Comparison of ENCODE assay signal across 15 cellular contexts in genomic region chr6:56689663-56690062, GRCh38. TPM values are rescaled to one million over a fixed set of nuclear protein-coding genes. Genes with fewer than 3 reads are reported as not detected.
DNase-seq lines count a peak whose midpoint lies in the region; ATAC-seq and TF ChIP-seq lines count a peak whose summit lies in the region.
"Had no signal": no experiment of that assay in that cellular context is flagged by ENCODE, and none has a peak within 500 bp of the region (broad histone marks: within the 10 kb centered on the region; RNA-seq: fewer than 3 reads in every experiment).

No MANE protein-coding gene starts in this region.

- H3K27me3 ChIP-seq in OCI-LY3 (ENCODE audit: low read depth, low read length) (no peaks in the 10 kb centered on the region), esophagus squamous epithelium (no peaks in the 10 kb centered on the region), smooth muscle cell (ENCODE audit: low read depth) (no peaks in the 10 kb centered on the region)
- no peaks in the 10 kb centered on the region for H3K27me3 ChIP-seq in CD8-positive, alpha-beta T cell (ENCODE audit: insufficient read depth, low read length)

- H3K4me1 Mint-ChIP-seq in CD8-positive, alpha-beta T cell (ENCODE audit: low read depth) = no peaks in the 10 kb centered on the region
- H3K4me1 Mint-ChIP-seq: CD4-positive, alpha-beta memory T cell; naive thymus-derived CD4-positive, alpha-beta T cell had no signal

- peaks cover 8% of the 10 kb centered on the region for H3F3A ChIP-seq in smooth muscle cell (ENCODE audit: low read depth)

- TF ChIP-seq CTCF in OCI-LY3 (IDR thresholded peaks at IDR 0.05; ENCODE audit: low read depth, low read length) = no peak
- no peak for TF ChIP-seq CTCF in esophagus squamous epithelium (IDR thresholded peaks at IDR 0.05)
- TF ChIP-seq CTCF in smooth muscle cell (IDR thresholded peaks at IDR 0.05; ENCODE audit: borderline replicate concordance, insufficient read depth, poor library complexity, severe bottlenecking) = no peak
- no peak for TF ChIP-seq CTCF in CD8-positive, alpha-beta T cell (IDR thresholded peaks at IDR 0.05)

- no peaks in the 10 kb centered on the region for H3K27me3 Mint-ChIP-seq in CD8-positive, alpha-beta T cell (ENCODE audit: low read depth)

- H3K27ac Mint-ChIP-seq in CD8-positive, alpha-beta T cell = no peak overlapping the region
- H3K27ac Mint-ChIP-seq: CD4-positive, alpha-beta memory T cell; naive thymus-derived CD4-positive, alpha-beta T cell had no signal

- H3K36me3 ChIP-seq in OCI-LY3 (replicated peaks; ENCODE audit: low read depth, low read length) = no peaks in the 10 kb centered on the region
- no peaks in the 10 kb centered on the region for H3K36me3 ChIP-seq in esophagus squamous epithelium
- H3K36me3 ChIP-seq in smooth muscle cell (ENCODE audit: low read depth) = no peaks in the 10 kb centered on the region
- H3K36me3 ChIP-seq in CD8-positive, alpha-beta T cell (ENCODE audit: insufficient read depth, low read length) = no peaks in the 10 kb centered on the region

- WGBS in esophagus squamous epithelium, 2 donors = 89 to 100% methylated on average over 1 of the region's 1 CpG
- 100% methylated on average over 1 of the region's 1 CpG for WGBS in smooth muscle cell (ENCODE audit: low lambda C conversion rate)

- ATAC-seq in GM19463 (IDR thresholded peaks at IDR 0.05; ENCODE audit: unreplicated experiment) (peak; percentile 17), HG02840 (IDR thresholded peaks at IDR 0.05; ENCODE audit: low FRiP score, unreplicated experiment) (no peak)
- ATAC-seq in CD8-positive, alpha-beta T cell = no peak
- ATAC-seq: naive thymus-derived CD4-positive, alpha-beta T cell had no signal

- no peaks in the 10 kb centered on the region for H3K79me2 ChIP-seq in OCI-LY3 (ENCODE audit: low read length)
- peaks cover 6% of the 10 kb centered on the region for H3K79me2 ChIP-seq in smooth muscle cell (ENCODE audit: low read depth)

- H3K36me3 Mint-ChIP-seq in CD8-positive, alpha-beta T cell = no peaks in the 10 kb centered on the region
- H3K36me3 Mint-ChIP-seq: CD4-positive, alpha-beta memory T cell; naive thymus-derived CD4-positive, alpha-beta T cell had no signal

- H4K20me1 ChIP-seq in OCI-LY3 (ENCODE audit: insufficient read depth, low read length) = no peaks in the 10 kb centered on the region
- no peaks in the 10 kb centered on the region for H4K20me1 ChIP-seq in smooth muscle cell (ENCODE audit: low read depth)

- H3K9me3 Mint-ChIP-seq in CD8-positive, alpha-beta T cell = no peaks in the 10 kb centered on the region
- H3K9me3 Mint-ChIP-seq: CD4-positive, alpha-beta memory T cell; naive thymus-derived CD4-positive, alpha-beta T cell had no signal

- DNase-seq in esophagus squamous epithelium (lab: John Stamatoyannopoulos, UW) (no peak), smooth muscle cell (lab: John Stamatoyannopoulos, UW; ENCODE audit: unreplicated experiment) (no peak), cerebellar nuclear complex (lab: John Stamatoyannopoulos, UW) (no peak), midbrain (lab: John Stamatoyannopoulos, UW) (no peak)
- DNase-seq in CD8-positive, alpha-beta T cell = no peak
- DNase-seq: activated CD4-positive, alpha-beta T cell treated with anti-CD3 and anti-CD28 coated beads, Interleukin-2, amount 50 U/mL, for 4 hours; activated gamma-delta T cell; caudate nucleus; CD4-positive, alpha-beta memory T cell; naive thymus-derived CD4-positive, alpha-beta T cell; NCI-H1048; PC-9 had no signal

- peak overlapping the region; percentile 74; the same call in 1 of the 2 replicates for H2AFZ ChIP-seq in OCI-LY3 (ENCODE audit: low read depth, low read length)
- no peak overlapping the region for H2AFZ ChIP-seq in smooth muscle cell (ENCODE audit: low read depth)
- H2AFZ ChIP-seq: PC-9 had no signal

- no peaks in the 10 kb centered on the region for H3K9me3 ChIP-seq in OCI-LY3 (ENCODE audit: insufficient read depth, low read length)
- no peaks in the 10 kb centered on the region for H3K9me3 ChIP-seq in esophagus squamous epithelium
- no peaks in the 10 kb centered on the region for H3K9me3 ChIP-seq in smooth muscle cell (replicated peaks; ENCODE audit: low read depth)
- H3K9me3 ChIP-seq in CD8-positive, alpha-beta T cell (ENCODE audit: low read length) = no peaks in the 10 kb centered on the region

- no peak overlapping the region; the same call in 1 of the 2 replicates for H3K4me3 ChIP-seq in OCI-LY3 (ENCODE audit: low read length)
- peak overlapping the region in 1 of 4 donors; percentile 57 for H3K4me3 ChIP-seq in esophagus squamous epithelium
- H3K4me3 ChIP-seq in smooth muscle cell = peak overlapping the region; percentile 52
- H3K4me3 ChIP-seq in CD8-positive, alpha-beta T cell (ENCODE audit: low read depth, low read length) = no peak overlapping the region
- H3K4me3 ChIP-seq: PC-9 had no signal

- TF ChIP-seq POLR2A in esophagus squamous epithelium (IDR thresholded peaks at IDR 0.05) = no peak

- POLR2A ChIA-PET in CD8-positive, alpha-beta T cell (lab: Charles Lee) = no interaction called here

- intact Hi-C loops in esophagus squamous epithelium (cut with DNase I) = no loop called here
- intact Hi-C loops in CD8-positive, alpha-beta T cell (cut with DNase I, micrococcal nuclease) = no loop called here

- CTCF ChIA-PET in CD8-positive, alpha-beta T cell (lab: Charles Lee) = no interaction called here

- H3K27ac ChIP-seq in OCI-LY3 (ENCODE audit: low read length) = no peak overlapping the region
- peak overlapping the region in 3 of 4 donors; percentile 4 to 81 (median 41) for H3K27ac ChIP-seq in esophagus squamous epithelium
- H3K27ac ChIP-seq in smooth muscle cell (ENCODE audit: low read depth) = no peak overlapping the region
- no peak overlapping the region for H3K27ac ChIP-seq in CD8-positive, alpha-beta T cell (ENCODE audit: low read depth, low read length)

- H3K9ac ChIP-seq in OCI-LY3 (ENCODE audit: low read length) = peak overlapping the region; percentile 4; the same call in 1 of the 2 replicates
- no peak overlapping the region for H3K9ac ChIP-seq in smooth muscle cell (ENCODE audit: low read depth)

- H3K4me1 ChIP-seq in OCI-LY3 (ENCODE audit: low read length) = peaks cover 24% of the 10 kb centered on the region
- H3K4me1 ChIP-seq in esophagus squamous epithelium = peaks cover 0 to 14% (median 0%) of the 10 kb centered on the region in 3 donors
- H3K4me1 ChIP-seq in smooth muscle cell (ENCODE audit: low read depth) = peaks cover 25% of the 10 kb centered on the region
- no peaks in the 10 kb centered on the region for H3K4me1 ChIP-seq in CD8-positive, alpha-beta T cell (ENCODE audit: insufficient read depth, low read length)

- H3K4me3 Mint-ChIP-seq in CD8-positive, alpha-beta T cell = no peak overlapping the region
- H3K4me3 Mint-ChIP-seq: CD4-positive, alpha-beta memory T cell; naive thymus-derived CD4-positive, alpha-beta T cell had no signal

- H3K4me2 ChIP-seq in OCI-LY3 (ENCODE audit: low read length) (peak overlapping the region; percentile 69), smooth muscle cell (no peak overlapping the region)

RNA-seq across cellular contexts. Expression of gene DST, which starts 47.0 kb away (rescaled TPM):
- 100 to 1,000 TPM; 134 to 468 (median 175) TPM for total RNA-seq in esophagus squamous epithelium
- 157 and 186 TPM in 2 replicates for total RNA-seq in smooth muscle cell
- 17.1 and 48.0 TPM in 2 replicates for polyA plus RNA-seq in smooth muscle cell
- under 1 TPM; 0.43 to 0.56 TPM for total RNA-seq in CD8-positive, alpha-beta T cell

Comparison
In these comparisons a context has a peak if more than half of its experiments do, and no peak if none do; other contexts are left out.
1. H3K27ac ChIP-seq: peak in esophagus squamous epithelium (3 of 4); none in OCI-LY3 (single experiment), smooth muscle cell (single experiment) and CD8-positive, alpha-beta T cell (single experiment).
2. RNA of gene DST, which starts 47.0 kb away (total RNA-seq): 157 to 186 TPM in smooth muscle cell and 134 to 468 TPM in esophagus squamous epithelium; 0.43 to 0.56 TPM in CD8-positive, alpha-beta T cell; every median in the first group is over 10 times any median in the second.